25 cellular contexts compared by ENCODE assay signal in genomic region chr4:5138389-5138788, GRCh38.
"Had no signal": no experiment of that assay in that cellular context is flagged by ENCODE, and none has a peak within 500 bp of the region (broad histone marks: within the 10 kb centered on the region; RNA-seq: fewer than 3 reads in every experiment).

No MANE protein-coding gene starts in this region.

- DNase-seq: cortex of kidney; effector memory CD8-positive, alpha-beta T cell; erythroblast; esophagus squamous epithelium; foreskin melanocyte; glutamatergic neuron; heart right ventricle; hippocampal formation; left colon; left ventricle myocardium superior; lower lobe of right lung; naive thymus-derived CD4-positive, alpha-beta T cell; nephron progenitor cell; occipital lobe; ovary; retina; spleen; stimulated activated CD4-positive, alpha-beta T cell treated with anti-CD3 and anti-CD28 coated beads, Interleukin-4, amount 100 ng/mL, for 4 hours; stimulated activated naive B cell treated with anti-CD40 and anti-IgM and Interleukin-4, amounts not matched to agents 10 μg/mL and 1 μg/mL and 100 μg/mL, for 72 hours; transverse colon; upper lobe of right lung; uterus had no signal

- ATAC-seq: effector memory CD8-positive, alpha-beta T cell; heart right ventricle; left colon; left ventricle myocardium superior; lower lobe of right lung; mucosa of descending colon; naive thymus-derived CD4-positive, alpha-beta T cell; stimulated activated naive B cell treated with anti-CD40 and anti-IgM and Interleukin-4, amounts not matched to agents 10 μg/mL and 1 μg/mL and 100 μg/mL, for 72 hours had no signal

- H3K4me3 ChIP-seq: esophagus squamous epithelium, heart right ventricle, lower lobe of right lung, mucosa of descending colon, ovary, skin epidermis, spleen, suprapubic skin, transverse colon, upper lobe of right lung, uterus had no signal

- H3K4me1 ChIP-seq: heart right ventricle, lower lobe of right lung, spleen, upper lobe of right lung, uterus had no signal

- H3K27ac ChIP-seq: esophagus squamous epithelium, heart right ventricle, lower lobe of right lung, ovary, skin epidermis, spleen, suprapubic skin, transverse colon, upper lobe of right lung, uterus had no signal

- H3K36me3 ChIP-seq: esophagus squamous epithelium, heart right ventricle, lower lobe of right lung, ovary, spleen, suprapubic skin, transverse colon, upper lobe of right lung, uterus had no signal

- H3K27me3 ChIP-seq: esophagus squamous epithelium, ovary, spleen, suprapubic skin, transverse colon, upper lobe of right lung, uterus had no signal

- H3K9me3 ChIP-seq: esophagus squamous epithelium, heart right ventricle, lower lobe of right lung, mucosa of descending colon, ovary, spleen, suprapubic skin, transverse colon, upper lobe of right lung, uterus had no signal
